ENCODE assay signal across 9 cellular contexts in genomic region chr3:16311960-16312451, GRCh38. TPM values are rescaled to one million over a fixed set of nuclear protein-coding genes. Genes with fewer than 3 reads are reported as not detected.
DNase-seq lines count a peak whose midpoint lies in the region; ATAC-seq and TF ChIP-seq lines count a peak whose summit lies in the region.
"Had no signal": no experiment of that assay in that cellular context is flagged by ENCODE, and none has a peak within 500 bp of the region (broad histone marks: within the 10 kb centered on the region; RNA-seq: fewer than 3 reads in every experiment).

No MANE protein-coding gene starts in this region.

- H3K27ac Mint-ChIP-seq in activated naive CD4-positive, alpha-beta T cell treated with anti-CD3 and anti-CD28 coated beads, Interleukin-2, amount 10 ng/mL, durations not matched to agents 7 days and 5 days: peak overlapping the region; percentile 97
- no peak overlapping the region for H3K27ac Mint-ChIP-seq in neural progenitor cell

- peak overlapping the region; percentile 64 for H3K4me3 Mint-ChIP-seq in activated naive CD4-positive, alpha-beta T cell treated with anti-CD3 and anti-CD28 coated beads, Interleukin-2, amount 10 ng/mL, durations not matched to agents 7 days and 5 days
- H3K4me3 Mint-ChIP-seq in neural progenitor cell: no peak overlapping the region

- no peaks in the 10 kb centered on the region for H3K9me2 ChIP-seq in MM.1S (replicated peaks; ENCODE audit: insufficient read depth, low read length)

- H3K36me3 Mint-ChIP-seq in activated naive CD4-positive, alpha-beta T cell treated with anti-CD3 and anti-CD28 coated beads, Interleukin-2, amount 10 ng/mL, durations not matched to agents 7 days and 5 days: peaks cover 84% of the 10 kb centered on the region
- H3K36me3 Mint-ChIP-seq in neural progenitor cell: peaks cover 9% of the 10 kb centered on the region

- peak overlapping the region; percentile 53 for H4K8ac ChIP-seq in mesenchymal stem cell (ENCODE audit: low read length)

- CTCF ChIA-PET in activated naive CD4-positive, alpha-beta T cell treated with anti-CD3 and anti-CD28 coated beads, Interleukin-2, amount 10 ng/mL, durations not matched to agents 7 days and 5 days (lab: Charles Lee): interaction anchor here (0.6 to 13.5 kb wide), 4 partner anchors 11 to 218 kb away, joined by 3 to 246 read pairs (median 3); no protein-coding TSS in a partner anchor

- H2AFZ ChIP-seq in mesenchymal stem cell (ENCODE audit: low read depth, low read length): no peak overlapping the region
- H2AFZ ChIP-seq in MM.1S (ENCODE audit: low read length): no peak overlapping the region
- no peak overlapping the region for H2AFZ ChIP-seq in neural progenitor cell (replicated peaks)

- no peaks in the 10 kb centered on the region for H3F3A ChIP-seq in MM.1S (ENCODE audit: insufficient read depth, low read length)
- no peaks in the 10 kb centered on the region for H3F3A ChIP-seq in neural progenitor cell (ENCODE audit: low read depth)

- no peak overlapping the region for H3K4me2 ChIP-seq in mesenchymal stem cell (ENCODE audit: low read length, poor library complexity, severe bottlenecking)
- no peak overlapping the region for H3K4me2 ChIP-seq in MM.1S (ENCODE audit: low read depth, low read length)
- no peak overlapping the region for H3K4me2 ChIP-seq in neural progenitor cell

- H3K27me3 Mint-ChIP-seq in activated naive CD4-positive, alpha-beta T cell treated with anti-CD3 and anti-CD28 coated beads, Interleukin-2, amount 10 ng/mL, durations not matched to agents 7 days and 5 days: no peaks in the 10 kb centered on the region
- H3K27me3 Mint-ChIP-seq in neural progenitor cell (ENCODE audit: insufficient read depth, low read depth): peaks cover 2% of the 10 kb centered on the region

- peaks cover 93% of the 10 kb centered on the region for H3K4me1 Mint-ChIP-seq in activated naive CD4-positive, alpha-beta T cell treated with anti-CD3 and anti-CD28 coated beads, Interleukin-2, amount 10 ng/mL, durations not matched to agents 7 days and 5 days
- no peaks in the 10 kb centered on the region for H3K4me1 Mint-ChIP-seq in neural progenitor cell

- TF ChIP-seq CTCF in MM.1S (IDR thresholded peaks at IDR 0.05; ENCODE audit: low read length): no peak
- TF ChIP-seq CTCF in neural progenitor cell (IDR thresholded peaks at IDR 0.05): no peak

- H3K36me3 ChIP-seq in mesenchymal stem cell (ENCODE audit: control insufficient read depth in 1 of 2, insufficient read depth in 2 of 2, low read depth in 1 of 2, low read length in 2 of 2) (peaks cover 33 to 54% of the 10 kb centered on the region in 2 experiments), MM.1S (replicated peaks; ENCODE audit: insufficient read depth, low read length) (peaks cover 4% of the 10 kb centered on the region; the same call in 1 of the 2 replicates), neural progenitor cell (no peaks in the 10 kb centered on the region)

- H3K27me3 ChIP-seq in mesenchymal stem cell (ENCODE audit: control insufficient read depth in 1 of 2, insufficient read depth in 1 of 2, low read length in 2 of 2) (no peaks in the 10 kb centered on the region), MM.1S (replicated peaks; ENCODE audit: insufficient read depth, low read length) (no peaks in the 10 kb centered on the region), neural progenitor cell (no peaks in the 10 kb centered on the region)

- no peak overlapping the region for H2BK120ac ChIP-seq in mesenchymal stem cell (ENCODE audit: low read depth, low read length)

- no peak overlapping the region for H2AK5ac ChIP-seq in mesenchymal stem cell (ENCODE audit: low read length, severe bottlenecking)

- H3K9me3 ChIP-seq in mesenchymal stem cell (ENCODE audit: control insufficient read depth, low read length) (no peaks in the 10 kb centered on the region), MM.1S (replicated peaks; ENCODE audit: insufficient read depth, low read length) (no peaks in the 10 kb centered on the region), neural progenitor cell (ENCODE audit: low read depth) (no peaks in the 10 kb centered on the region)

- no peak overlapping the region for H2BK12ac ChIP-seq in mesenchymal stem cell (ENCODE audit: low read length in 2 of 2)

- no peak overlapping the region for H3K9ac ChIP-seq in mesenchymal stem cell (ENCODE audit: low read length)
- no peak overlapping the region for H3K9ac ChIP-seq in MM.1S (ENCODE audit: low read length)
- H3K9ac ChIP-seq in neural progenitor cell: no peak overlapping the region

- H3K23ac ChIP-seq in mesenchymal stem cell (ENCODE audit: low read length in 2 of 2): peak overlapping the region in 1 of 2 experiments; percentile 10

- H3K14ac ChIP-seq in mesenchymal stem cell (ENCODE audit: low read length in 2 of 2): peak overlapping the region in 1 of 2 experiments; percentile 9

- H4K20me1 ChIP-seq in MM.1S (ENCODE audit: insufficient read depth, low read length): no peaks in the 10 kb centered on the region
- no peaks in the 10 kb centered on the region for H4K20me1 ChIP-seq in neural progenitor cell (ENCODE audit: low read depth)

- DNase-seq in CMK (ENCODE audit: low read depth): peak; percentile 92
- DNase-seq in Jurkat, Clone E6-1 (ENCODE audit: low read depth, low spot score): peak; percentile 90
- peak; percentile 76 for DNase-seq in activated naive CD4-positive, alpha-beta T cell treated with anti-CD3 and anti-CD28 coated beads, Interleukin-2, amount 10 ng/mL, durations not matched to agents 7 days and 5 days
- DNase-seq in mesenchymal stem cell: peak; percentile 46
- no peak for DNase-seq in MM.1S
- DNase-seq in neural progenitor cell (ENCODE audit: low spot score): no peak
- DNase-seq in NCI-H2171 (lab: John Stamatoyannopoulos, UW): no peak

- H4K91ac ChIP-seq in mesenchymal stem cell (ENCODE audit: low read length): peak overlapping the region; percentile 65

- H3K4me1 ChIP-seq in mesenchymal stem cell (ENCODE audit: control insufficient read depth, insufficient read depth, low read depth, low read length) (peaks cover 5% of the 10 kb centered on the region), MM.1S (ENCODE audit: low read length) (0 out of 2 replicates have a peak, but pooled peaks cover 3% of the 10 kb centered on the region), neural progenitor cell (no peaks in the 10 kb centered on the region)

- peaks cover 10% of the 10 kb centered on the region; the same call in 1 of the 2 replicates for H3K79me2 ChIP-seq in MM.1S (ENCODE audit: low read length)
- H3K79me2 ChIP-seq in neural progenitor cell (ENCODE audit: low read depth): no peaks in the 10 kb centered on the region

- H3K4me3 ChIP-seq in Jurkat, Clone E6-1 (ENCODE audit: low read length): no peak overlapping the region; the same call in none of the 2 replicates
- H3K4me3 ChIP-seq in mesenchymal stem cell (ENCODE audit: insufficient read depth in 1 of 2, low read depth in 1 of 2, low read length in 2 of 2) (no peak overlapping the region), MM.1S (ENCODE audit: low read length) (no peak overlapping the region), neural progenitor cell (no peak overlapping the region)

- H3K4ac ChIP-seq in mesenchymal stem cell (ENCODE audit: low read depth in 1 of 2, low read length in 2 of 2): no peak overlapping the region

- H2BK15ac ChIP-seq in mesenchymal stem cell (ENCODE audit: low read depth, poor library complexity, severe bottlenecking): no peak overlapping the region

- 79% methylated on average over 6 of the region's 6 CpGs for WGBS in mesenchymal stem cell

- peaks cover 19% of the 10 kb centered on the region for H3K79me1 ChIP-seq in mesenchymal stem cell (replicated peaks; ENCODE audit: low read length, poor library complexity, severe bottlenecking)

- no peak overlapping the region for H2BK5ac ChIP-seq in mesenchymal stem cell (ENCODE audit: low read depth, low read length, poor library complexity, severe bottlenecking)

- H3K27ac ChIP-seq in mesenchymal stem cell (ENCODE audit: low read length, poor library complexity, severe bottlenecking) (no peak overlapping the region), MM.1S (ENCODE audit: low read length) (no peak overlapping the region), neural progenitor cell (no peak overlapping the region)
- H3K27ac ChIP-seq: epithelial cell of prostate had no signal

- H3K9me3 Mint-ChIP-seq in activated naive CD4-positive, alpha-beta T cell treated with anti-CD3 and anti-CD28 coated beads, Interleukin-2, amount 10 ng/mL, durations not matched to agents 7 days and 5 days: no peaks in the 10 kb centered on the region
- H3K9me3 Mint-ChIP-seq in neural progenitor cell: no peaks in the 10 kb centered on the region

- peak; percentile 52 for ATAC-seq in GM21360 (IDR thresholded peaks at IDR 0.05; ENCODE audit: unreplicated experiment)

- H3K18ac ChIP-seq in mesenchymal stem cell (ENCODE audit: low read depth in 1 of 2, low read length in 2 of 2): peak overlapping the region; percentile 1 to 55

RNA-seq across cellular contexts. Expression of gene OXNAD1, which starts 47.0 kb away (rescaled TPM):
- polyA plus RNA-seq in Jurkat, Clone E6-1 (2012; ENCODE audit: insufficient read depth, insufficient read length): 15.0 TPM
- polyA plus RNA-seq in mesenchymal stem cell (2013, experiment 1 of 2): 4.5 TPM
- 3.8 TPM for polyA plus RNA-seq in mesenchymal stem cell (2013, experiment 2 of 2)
- 18.1 and 28.7 TPM in 2 replicates for total RNA-seq in neural progenitor cell (ENCODE audit: low replicate concordance)

RNA-seq across cellular contexts. Expression of gene DPH3, which starts 47.3 kb away (rescaled TPM):
- polyA plus RNA-seq in Jurkat, Clone E6-1 (2012; ENCODE audit: insufficient read depth, insufficient read length): 24.7 TPM
- polyA plus RNA-seq in mesenchymal stem cell (2013, experiment 1 of 2): 38.5 TPM
- 40.8 TPM for polyA plus RNA-seq in mesenchymal stem cell (2013, experiment 2 of 2)
- total RNA-seq in neural progenitor cell (ENCODE audit: low replicate concordance): 23.0 and 31.2 TPM in 2 replicates

Comparison
In these comparisons a context has a peak if more than half of its experiments do, and no peak if none do; other contexts are left out.
1. DNase-seq: peak in CMK (single experiment), Jurkat, Clone E6-1 (single experiment), activated naive CD4-positive, alpha-beta T cell treated with anti-CD3 and anti-CD28 coated beads, Interleukin-2, amount 10 ng/mL, durations not matched to agents 7 days and 5 days (single experiment) and mesenchymal stem cell (single experiment); none in MM.1S (single experiment), neural progenitor cell (single experiment) and NCI-H2171 (single experiment).